Comparison of ENCODE assay signal across 16 cellular contexts in genomic region chr4:20044936-20045335, GRCh38.
"Had no signal": no experiment of that assay in that cellular context is flagged by ENCODE, and none has a peak within 500 bp of the region (broad histone marks: within the 10 kb centered on the region; RNA-seq: fewer than 3 reads in every experiment).

No MANE protein-coding gene starts in this region.

- H3K27me3 ChIP-seq: colonic mucosa, foreskin keratinocyte, heart left ventricle, neural progenitor cell had no signal

- H3K27ac ChIP-seq: colonic mucosa, foreskin keratinocyte, heart left ventricle, lower lobe of right lung, neural progenitor cell, parathyroid adenoma had no signal

- ATAC-seq: foreskin keratinocyte, heart left ventricle, lower lobe of right lung, natural killer cell, sciatic nerve had no signal

- H3K4me1 ChIP-seq: colonic mucosa, lower lobe of right lung, neural progenitor cell, parathyroid adenoma had no signal

- H3K9me3 ChIP-seq: colonic mucosa, heart left ventricle, lower lobe of right lung had no signal

- H3K36me3 ChIP-seq: colonic mucosa, heart left ventricle, lower lobe of right lung, neural progenitor cell had no signal

- H3K4me3 ChIP-seq: colonic mucosa, heart left ventricle, lower lobe of right lung, neural progenitor cell had no signal

- DNase-seq: colonic mucosa; dermis blood vessel endothelial cell; erythroblast; heart left ventricle; hippocampal formation; kidney glomerular epithelial cell; lower lobe of right lung; natural killer cell; nucleus accumbens; stimulated activated CD4-positive, alpha-beta T cell treated with anti-CD3 and anti-CD28 coated beads, Interleukin-12 subunit alpha, Interleukin-12 subunit beta, amount 100 ng/mL, for 4 hours; stimulated activated naive CD4-positive, alpha-beta T cell treated with Interleukin-2 at 50 U/mL for 16 hours; trophoblast cell had no signal
